ENCODE assay signal across 1 cellular context in the genomic region with DNA sequence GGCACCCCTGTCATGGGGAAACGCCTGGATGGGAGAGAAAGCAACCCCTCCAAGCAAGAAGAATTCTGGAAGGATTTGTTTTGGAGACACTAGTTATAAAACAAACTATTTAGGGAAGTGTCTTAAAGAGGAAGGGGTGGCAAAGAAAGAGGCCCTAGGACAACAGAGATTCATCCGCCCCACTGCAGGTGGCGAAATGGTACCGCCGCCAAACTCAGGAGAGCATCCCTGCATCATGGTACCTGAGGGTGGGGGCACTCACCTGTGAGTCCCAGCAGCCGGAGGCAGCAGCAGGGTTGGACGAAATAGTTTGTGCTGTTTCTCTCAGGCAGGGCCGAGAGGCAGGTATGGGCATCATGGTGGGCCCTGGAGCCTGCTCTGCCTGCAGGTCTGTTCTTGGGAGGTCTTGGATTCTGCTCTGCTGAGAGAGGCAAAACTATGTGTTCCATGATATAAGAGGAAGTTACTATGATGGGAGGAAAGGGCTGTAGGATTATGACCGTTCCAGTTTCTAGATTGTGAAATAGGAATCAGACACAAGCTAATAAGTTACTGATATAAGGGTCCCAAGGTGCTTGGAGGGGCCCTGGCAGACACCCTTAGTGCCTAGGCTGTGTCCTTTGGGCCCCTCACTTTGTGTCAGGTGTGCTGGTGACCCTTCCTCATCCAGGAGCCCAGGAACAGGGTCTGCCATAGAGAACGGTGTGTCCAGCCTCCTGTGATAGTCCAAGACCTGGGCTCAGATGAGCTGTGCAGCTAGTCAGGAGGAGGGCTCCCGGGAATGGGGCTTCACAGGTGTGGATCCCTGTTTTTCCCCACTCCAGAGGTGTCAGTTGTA.
TF ChIP-seq lines count a peak whose summit lies in the region.

No MANE protein-coding gene starts in this region.

TF ChIP-seq in A549, 52 proteins besides CTCF, POLR2A, EP300 and RAD21 (continued from another document):
- TF ChIP-seq, protein P1, sequence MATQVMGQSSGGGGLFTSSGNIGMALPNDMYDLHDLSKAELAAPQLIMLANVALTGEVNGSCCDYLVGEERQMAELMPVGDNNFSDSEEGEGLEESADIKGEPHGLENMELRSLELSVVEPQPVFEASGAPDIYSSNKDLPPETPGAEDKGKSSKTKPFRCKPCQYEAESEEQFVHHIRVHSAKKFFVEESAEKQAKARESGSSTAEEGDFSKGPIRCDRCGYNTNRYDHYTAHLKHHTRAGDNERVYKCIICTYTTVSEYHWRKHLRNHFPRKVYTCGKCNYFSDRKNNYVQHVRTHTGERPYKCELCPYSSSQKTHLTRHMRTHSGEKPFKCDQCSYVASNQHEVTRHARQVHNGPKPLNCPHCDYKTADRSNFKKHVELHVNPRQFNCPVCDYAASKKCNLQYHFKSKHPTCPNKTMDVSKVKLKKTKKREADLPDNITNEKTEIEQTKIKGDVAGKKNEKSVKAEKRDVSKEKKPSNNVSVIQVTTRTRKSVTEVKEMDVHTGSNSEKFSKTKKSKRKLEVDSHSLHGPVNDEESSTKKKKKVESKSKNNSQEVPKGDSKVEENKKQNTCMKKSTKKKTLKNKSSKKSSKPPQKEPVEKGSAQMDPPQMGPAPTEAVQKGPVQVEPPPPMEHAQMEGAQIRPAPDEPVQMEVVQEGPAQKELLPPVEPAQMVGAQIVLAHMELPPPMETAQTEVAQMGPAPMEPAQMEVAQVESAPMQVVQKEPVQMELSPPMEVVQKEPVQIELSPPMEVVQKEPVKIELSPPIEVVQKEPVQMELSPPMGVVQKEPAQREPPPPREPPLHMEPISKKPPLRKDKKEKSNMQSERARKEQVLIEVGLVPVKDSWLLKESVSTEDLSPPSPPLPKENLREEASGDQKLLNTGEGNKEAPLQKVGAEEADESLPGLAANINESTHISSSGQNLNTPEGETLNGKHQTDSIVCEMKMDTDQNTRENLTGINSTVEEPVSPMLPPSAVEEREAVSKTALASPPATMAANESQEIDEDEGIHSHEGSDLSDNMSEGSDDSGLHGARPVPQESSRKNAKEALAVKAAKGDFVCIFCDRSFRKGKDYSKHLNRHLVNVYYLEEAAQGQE (IDR thresholded peaks at IDR 0.05), result no peak
- TF ChIP-seq ZNF302 (CRISPR knock-in tag; IDR thresholded peaks at IDR 0.05) (no peak), HDAC2 (IDR thresholded peaks at IDR 0.05) (no peak)
